Comparison of ENCODE assay signal across 13 cellular contexts in genomic region chr12:132602578-132603239, GRCh38. TPM values are rescaled to one million over a fixed set of nuclear protein-coding genes. Genes with fewer than 3 reads are reported as not detected.
DNase-seq lines count a peak whose midpoint lies in the region; ATAC-seq and TF ChIP-seq lines count a peak whose summit lies in the region.
"Had no signal": no experiment of that assay in that cellular context is flagged by ENCODE, and none has a peak within 500 bp of the region (broad histone marks: within the 10 kb centered on the region; RNA-seq: fewer than 3 reads in every experiment).

No MANE protein-coding gene starts in this region.

- H3K4me1 ChIP-seq in heart left ventricle (peaks cover 0 to 40% (median 14%) of the 10 kb centered on the region in 12 donors), osteoblast (ENCODE audit: insufficient read depth, low read length) (peaks cover 15% of the 10 kb centered on the region), vagina (peaks cover 12% of the 10 kb centered on the region)
- H3K4me1 ChIP-seq: testis had no signal

- H3K9me3 ChIP-seq in heart left ventricle (no peaks in the 10 kb centered on the region), osteoblast (ENCODE audit: low read depth, low read length) (no peaks in the 10 kb centered on the region), vagina (no peaks in the 10 kb centered on the region)
- H3K9me3 ChIP-seq: testis had no signal

- no peak for TF ChIP-seq POLR2A in heart left ventricle (IDR thresholded peaks at IDR 0.05)
- no peak for TF ChIP-seq POLR2A in vagina (IDR thresholded peaks at IDR 0.05)

- TF ChIP-seq CTCF in heart left ventricle (IDR thresholded peaks at IDR 0.05) (no peak), osteoblast (IDR thresholded peaks at IDR 0.05; ENCODE audit: extremely low read depth, low read depth, low read length) (no peak), vagina (IDR thresholded peaks at IDR 0.05) (no peak)

- H3K36me3 ChIP-seq in heart left ventricle (no peaks in the 10 kb centered on the region), osteoblast (ENCODE audit: insufficient read depth, low read length) (no peaks in the 10 kb centered on the region), vagina (no peaks in the 10 kb centered on the region)

- H4K20me1 ChIP-seq in osteoblast (ENCODE audit: insufficient read depth, low read length) = no peaks in the 10 kb centered on the region

- no peaks in the 10 kb centered on the region for H3K79me2 ChIP-seq in osteoblast (ENCODE audit: insufficient read depth, low read length)

- H3K27ac ChIP-seq in heart left ventricle = peak overlapping the region; percentile 29 to 87 (median 74)
- H3K27ac ChIP-seq in osteoblast (ENCODE audit: low read depth, low read length) = no peak overlapping the region
- no peak overlapping the region for H3K27ac ChIP-seq in vagina

- H3K4me2 ChIP-seq in osteoblast (ENCODE audit: insufficient read depth, low read length) = peak overlapping the region; percentile 13

- 32 to 37% (median 36%) methylated on average over 26 to 29 of the region's 29 CpGs for WGBS in heart left ventricle, 4 donors

- intact Hi-C loops in heart left ventricle (cut with DNase I) (no loop called here), Right ventricle myocardium inferior (cut with DNase I) (no loop called here), left ventricle myocardium superior (cut with micrococcal nuclease) (no loop called here), vagina (cut with DNase I) (no loop called here)

- peak overlapping the region in 11 of 12 donors; percentile 31 to 62 (median 56) for H3K4me3 ChIP-seq in heart left ventricle
- H3K4me3 ChIP-seq in osteoblast (ENCODE audit: insufficient read depth, low read length) = no peak overlapping the region
- peak overlapping the region; percentile 19 to 31 for H3K4me3 ChIP-seq in vagina

- H3K27me3 ChIP-seq in heart left ventricle = peaks cover 0 to 59% (median 29%) of the 10 kb centered on the region in 9 donors
- H3K27me3 ChIP-seq in osteoblast (ENCODE audit: insufficient read depth, low read length) = peaks cover 59% of the 10 kb centered on the region
- H3K27me3 ChIP-seq in vagina = peaks cover 13% of the 10 kb centered on the region
- H3K27me3 ChIP-seq: testis had no signal

- ATAC-seq in heart left ventricle (peak in 2 of 4 donors; percentile 5 to 10), Right ventricle myocardium inferior (no peak), left ventricle myocardium superior (peak; percentile 8), GM18861 (IDR thresholded peaks at IDR 0.05; ENCODE audit: unreplicated experiment) (no peak)
- ATAC-seq: activated naive CD8-positive, alpha-beta T cell treated with anti-CD3 and anti-CD28 coated beads, Interleukin-2, amount 50 U/mL, for 24 hours; naive thymus-derived CD4-positive, alpha-beta T cell had no signal

- H2AFZ ChIP-seq in osteoblast (ENCODE audit: low read length) = no peak overlapping the region

- DNase-seq in heart left ventricle (peak in 2 of 5 donors; percentile 48 to 64), Right ventricle myocardium inferior (ENCODE audit: missing footprints) (no peak), left ventricle myocardium superior (peak; percentile 53), osteoblast (ENCODE audit: insufficient read length, low spot score, missing footprints) (no peak), vagina (ENCODE audit: extremely low spot score in 2 of 2) (no peak), A172 (ENCODE audit: low spot score) (no peak)
- DNase-seq in activated naive CD4-positive, alpha-beta T cell treated with Interleukin-2 at 50 U/mL for 16 hours = no peak
- DNase-seq: activated naive CD8-positive, alpha-beta T cell treated with anti-CD3 and anti-CD28 coated beads, Interleukin-2, amount 50 U/mL, for 24 hours; islet precursor cell; naive thymus-derived CD4-positive, alpha-beta T cell; testis had no signal

RNA-seq across cellular contexts. Expression of gene LRCOL1, which starts 7.7 kb away (rescaled TPM):
- total RNA-seq in heart left ventricle (not detected), Right ventricle myocardium inferior (not detected), left ventricle myocardium superior (not detected), osteoblast (not detected in 2 replicates), vagina (not detected)
- not detected for polyA plus RNA-seq in heart left ventricle
- 1.1 and 1.4 TPM in 2 replicates for total RNA-seq in A172 (2014; rRNA removed; shearing (Covaris generic))
- total RNA-seq: HT1080; naive thymus-derived CD4-positive, alpha-beta T cell had no signal
- polyA plus RNA-seq: naive thymus-derived CD4-positive, alpha-beta T cell had no signal

RNA-seq across cellular contexts. Expression of gene P2RX2, which starts 15.9 kb away (rescaled TPM):
- total RNA-seq in heart left ventricle (not detected), Right ventricle myocardium inferior (not detected), left ventricle myocardium superior (not detected), osteoblast (not detected in 2 replicates), vagina (not detected)
- not detected for polyA plus RNA-seq in heart left ventricle
- not detected in 2 replicates for total RNA-seq in A172 (2014; rRNA removed; shearing (Covaris generic))
- total RNA-seq: HT1080 had no signal
- polyA plus RNA-seq: naive thymus-derived CD4-positive, alpha-beta T cell had no signal

Comparison
In these comparisons a context has a peak if more than half of its experiments do, and no peak if none do; other contexts are left out.
1. H3K27ac ChIP-seq: peak in heart left ventricle (12 of 12); none in osteoblast (single experiment) and vagina (single experiment).